7 cellular contexts compared by ENCODE assay signal in genomic region chr17:68237369-68238172, GRCh38. TPM values are rescaled to one million over a fixed set of nuclear protein-coding genes. Genes with fewer than 3 reads are reported as not detected.
DNase-seq lines count a peak whose midpoint lies in the region; ATAC-seq and TF ChIP-seq lines count a peak whose summit lies in the region.
"Not testable (repeated sequence)": the region's sequence is repeated elsewhere in the genome, so short reads cannot be mapped to it uniquely, and the experiment has no call there.

No MANE protein-coding gene starts in this region.

- peak overlapping the region; percentile 79 for H3K4me3 Mint-ChIP-seq in activated T-cell treated with anti-CD3 and anti-CD28 coated beads, Interleukin-2, amount 50 U/mL, for 24 hours

- peak overlapping the region; percentile 96 for H3K27ac Mint-ChIP-seq in activated T-cell treated with anti-CD3 and anti-CD28 coated beads, Interleukin-2, amount 50 U/mL, for 24 hours

- H3K27me3 ChIP-seq in Peyer's patch; prostate gland (replicated peaks; ENCODE audit: insufficient read depth): not testable (repeated sequence)

- not testable (repeated sequence) for TF ChIP-seq CTCF in Peyer's patch (IDR thresholded peaks at IDR 0.05); prostate gland (IDR thresholded peaks at IDR 0.05)

- peak in 2 of 3 donors; percentile 88 to 94 for DNase-seq in Peyer's patch
- DNase-seq in activated T-cell treated with anti-CD3 and anti-CD28 coated beads, Interleukin-2, amount 50 U/mL, for 24 hours = peak; percentile 67
- not testable (repeated sequence) for DNase-seq in prostate gland (ENCODE audit: low spot score)

- H3K4me1 ChIP-seq in Peyer's patch; prostate gland (replicated peaks): not testable (repeated sequence)

- 77% methylated on average over 16 of the region's 16 CpGs for WGBS in prostate gland

- not testable (repeated sequence) for H3K36me3 ChIP-seq in Peyer's patch, prostate gland

- not testable (repeated sequence) for H3K9me3 ChIP-seq in Peyer's patch, prostate gland

- peak; percentile 55 for ATAC-seq in GM18520 (IDR thresholded peaks at IDR 0.05; ENCODE audit: unreplicated experiment)
- peak; percentile 66 for ATAC-seq in GM21576 (IDR thresholded peaks at IDR 0.05; ENCODE audit: unreplicated experiment)
- ATAC-seq in HG03280 (IDR thresholded peaks at IDR 0.05; ENCODE audit: unreplicated experiment) = peak; percentile 72
- peak; percentile 60 for ATAC-seq in esophagus mucosa

- peaks cover 63% of the 10 kb centered on the region for H3K4me1 Mint-ChIP-seq in activated T-cell treated with anti-CD3 and anti-CD28 coated beads, Interleukin-2, amount 50 U/mL, for 24 hours (ENCODE audit: low read depth)

- H3K27ac ChIP-seq in Peyer's patch = peak overlapping the region; percentile 87 to 96 (median 92)
- H3K27ac ChIP-seq in prostate gland = peak overlapping the region; percentile 48 to 55

- H3K27me3 Mint-ChIP-seq in activated T-cell treated with anti-CD3 and anti-CD28 coated beads, Interleukin-2, amount 50 U/mL, for 24 hours = not testable (repeated sequence)

- TF ChIP-seq POLR2A in Peyer's patch (IDR thresholded peaks at IDR 0.05) = peak; percentile 27 to 36
- TF ChIP-seq POLR2A in prostate gland (IDR thresholded peaks at IDR 0.05) = not testable (repeated sequence)

- H3K4me3 ChIP-seq in Peyer's patch = peak overlapping the region; percentile 22 to 42 (median 26)
- not testable (repeated sequence) for H3K4me3 ChIP-seq in prostate gland

- not testable (repeated sequence) for H3K9me3 Mint-ChIP-seq in activated T-cell treated with anti-CD3 and anti-CD28 coated beads, Interleukin-2, amount 50 U/mL, for 24 hours

- intact Hi-C loops in prostate gland (cut with DNase I) = not testable (repeated sequence)

- H3K36me3 Mint-ChIP-seq in activated T-cell treated with anti-CD3 and anti-CD28 coated beads, Interleukin-2, amount 50 U/mL, for 24 hours (ENCODE audit: low read depth) = not testable (repeated sequence)

RNA-seq across cellular contexts. Expression of gene AMZ2, which starts 10.3 kb away (rescaled TPM):
- total RNA-seq in Peyer's patch (10 to 100 TPM; 18.0 to 38.8 (median 31.2) TPM), esophagus mucosa (60.5 TPM), prostate gland (10 to 100 TPM; 51.0 to 57.4 TPM)

RNA-seq across cellular contexts. Expression of gene SLC16A6, which starts 53.4 kb away (rescaled TPM):
- total RNA-seq in Peyer's patch = 1 to 10 TPM in 2 of 4 donors, not detected in 2; 1.1 to 1.7 TPM
- total RNA-seq in esophagus mucosa = 14.4 TPM
- under 1 TPM; 0.41 to 0.85 TPM for total RNA-seq in prostate gland

RNA-seq across cellular contexts. Expression of gene ARSG, which starts 53.7 kb away (rescaled TPM):
- total RNA-seq in Peyer's patch = 10 to 100 TPM in 1 of 4 donors, 1 to 10 TPM in 2, under 1 TPM in 1; 0.70 to 29.7 (median 2.0) TPM
- 6.8 TPM for total RNA-seq in esophagus mucosa
- 1 to 10 TPM; 1.5 to 8.3 TPM for total RNA-seq in prostate gland
